16 cellular contexts compared by ENCODE assay signal in the genomic region with DNA sequence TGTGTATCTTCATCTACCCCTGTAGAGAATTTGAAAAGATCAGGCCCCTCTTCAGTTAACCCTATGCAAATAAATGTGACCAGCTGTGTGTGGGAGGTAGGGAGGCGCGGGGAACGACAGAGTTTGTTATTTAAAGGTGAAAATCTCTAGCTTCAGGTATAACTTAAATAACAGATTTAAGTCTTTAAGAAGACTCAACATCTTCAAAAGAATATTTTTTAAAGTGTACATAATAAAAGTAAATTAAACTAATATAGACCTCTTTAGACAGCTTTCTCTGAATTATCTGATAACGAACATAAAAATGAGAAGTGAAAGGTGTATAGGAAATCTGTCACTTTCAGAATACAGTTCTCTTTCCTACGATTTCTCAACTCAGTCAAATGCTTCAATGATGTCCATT. TPM values are rescaled to one million over a fixed set of nuclear protein-coding genes. Genes with fewer than 3 reads are reported as not detected.
A peak's percentile ranks its signal among the peaks of the same experiment; 100 is the strongest.
DNase-seq lines count a peak whose midpoint lies in the region; ATAC-seq and TF ChIP-seq lines count a peak whose summit lies in the region.
"Had no signal": no experiment of that assay in that cellular context is flagged by ENCODE, and none has a peak within 500 bp of the region (broad histone marks: within the 10 kb centered on the region; RNA-seq: fewer than 3 reads in every experiment).

No MANE protein-coding gene starts in this region.

- H3K36me3 ChIP-seq in GM06990 (ENCODE audit: control insufficient read depth, insufficient read depth, low read length), result no peaks in the 10 kb centered on the region
- H3K36me3 ChIP-seq: vagina had no signal

- ATAC-seq in GM19397 (IDR thresholded peaks at IDR 0.05; ENCODE audit: unreplicated experiment) (peak; percentile 86), HG02798 (IDR thresholded peaks at IDR 0.05; ENCODE audit: poor library complexity, unreplicated experiment) (peak; percentile 98), HG03469 (IDR thresholded peaks at IDR 0.05; ENCODE audit: unreplicated experiment) (peak; percentile 77)
- ATAC-seq: gastroesophageal sphincter had no signal

- H3K4me3 ChIP-seq in GM06990 (replicated peaks; ENCODE audit: low read depth, low read length) (no peak overlapping the region), dorsolateral prefrontal cortex (no peak overlapping the region)
- H3K4me3 ChIP-seq: gastroesophageal sphincter, vagina had no signal

- intact Hi-C loops in dorsolateral prefrontal cortex (cut with DNase I), result no loop called here

- no peak overlapping the region for H3K27ac ChIP-seq in dorsolateral prefrontal cortex
- H3K27ac ChIP-seq: gastroesophageal sphincter, RWPE1, vagina had no signal

- H3K27me3 ChIP-seq in GM06990 (replicated peaks; ENCODE audit: control insufficient read depth, insufficient read depth, low read length), result no peaks in the 10 kb centered on the region
- H3K27me3 ChIP-seq in dorsolateral prefrontal cortex, result no peaks in the 10 kb centered on the region
- H3K27me3 ChIP-seq: gastroesophageal sphincter, vagina had no signal

- no peaks in the 10 kb centered on the region for H3K36me3 Mint-ChIP-seq in T-helper 2 cell treated with Interferon-gamma antibody and Interleukin-4, amounts not matched to agents 5 μg/mL and 100 μg/mL, for 36 hours (ENCODE audit: low read depth)

- H3K27ac Mint-ChIP-seq in T-helper 2 cell treated with Interferon-gamma antibody and Interleukin-4, amounts not matched to agents 5 μg/mL and 100 μg/mL, for 36 hours, result no peak overlapping the region
- H3K27ac Mint-ChIP-seq: activated naive CD4-positive, alpha-beta T cell treated with anti-CD3 and anti-CD28 coated beads for 36 hours; dendritic cell treated with granulocyte-macrophage colony-stimulating factor and Interleukin-4, amounts not matched to agents 40 ng/mL and 50 ng/mL, for 4 days had no signal

- H3K27me3 Mint-ChIP-seq in T-helper 2 cell treated with Interferon-gamma antibody and Interleukin-4, amounts not matched to agents 5 μg/mL and 100 μg/mL, for 36 hours (ENCODE audit: low read depth), result no peaks in the 10 kb centered on the region
- H3K27me3 Mint-ChIP-seq: dendritic cell treated with granulocyte-macrophage colony-stimulating factor and Interleukin-4, amounts not matched to agents 40 ng/mL and 50 ng/mL, for 4 days had no signal

- DNase-seq in GM06990 (ENCODE audit: extremely low read depth, insufficient read length), result peak; percentile 33
- no peak for DNase-seq in T-helper 2 cell treated with Interferon-gamma antibody and Interleukin-4, amounts not matched to agents 5 μg/mL and 100 μg/mL, for 36 hours (ENCODE audit: low spot score)
- no peak for DNase-seq in AG20443 (ENCODE audit: low spot score)
- no peak for DNase-seq in activated effector memory CD4-positive, alpha-beta T cell treated with anti-CD3 and anti-CD28 coated beads, Interleukin-2, amount 50 U/mL, for 16 hours
- no peak for DNase-seq in dorsolateral prefrontal cortex
- DNase-seq: activated CD4-positive, alpha-beta T cell treated with anti-CD3 and anti-CD28 coated beads for 1 hour; activated naive CD4-positive, alpha-beta T cell treated with anti-CD3 and anti-CD28 coated beads for 36 hours; mesenchymal stem cell; NCI-H1417 had no signal

- no peak for TF ChIP-seq CTCF in GM06990 (IDR thresholded peaks at IDR 0.05; ENCODE audit: insufficient read depth, low read length, poor library complexity, severe bottlenecking)
- no peak for TF ChIP-seq CTCF in dorsolateral prefrontal cortex (IDR thresholded peaks at IDR 0.05 in 54 of 56, conservative IDR thresholded peaks at IDR 0.05 in 2 of 56; ENCODE audit: low read depth in 1 of 56, partially characterized antibody in 56 of 56)

- H3K9me3 Mint-ChIP-seq in T-helper 2 cell treated with Interferon-gamma antibody and Interleukin-4, amounts not matched to agents 5 μg/mL and 100 μg/mL, for 36 hours, result no peaks in the 10 kb centered on the region
- H3K9me3 Mint-ChIP-seq: activated naive CD4-positive, alpha-beta T cell treated with anti-CD3 and anti-CD28 coated beads for 36 hours; dendritic cell treated with granulocyte-macrophage colony-stimulating factor and Interleukin-4, amounts not matched to agents 40 ng/mL and 50 ng/mL, for 4 days had no signal

- H3K4me1 Mint-ChIP-seq in T-helper 2 cell treated with Interferon-gamma antibody and Interleukin-4, amounts not matched to agents 5 μg/mL and 100 μg/mL, for 36 hours (ENCODE audit: low read depth), result no peaks in the 10 kb centered on the region

- no peak overlapping the region for H3K4me3 Mint-ChIP-seq in T-helper 2 cell treated with Interferon-gamma antibody and Interleukin-4, amounts not matched to agents 5 μg/mL and 100 μg/mL, for 36 hours
- H3K4me3 Mint-ChIP-seq: activated naive CD4-positive, alpha-beta T cell treated with anti-CD3 and anti-CD28 coated beads for 36 hours; dendritic cell treated with granulocyte-macrophage colony-stimulating factor and Interleukin-4, amounts not matched to agents 40 ng/mL and 50 ng/mL, for 4 days had no signal

RNA-seq across cellular contexts. Expression of a gene that starts 16.0 kb away (rescaled TPM):
- total RNA-seq in dorsolateral prefrontal cortex, result not detected
- total RNA-seq: activated naive CD4-positive, alpha-beta T cell treated with anti-CD3 and anti-CD28 coated beads for 36 hours; gastroesophageal sphincter; vagina had no signal
